ENCODE assay signal across 8 cellular contexts in the genomic region with DNA sequence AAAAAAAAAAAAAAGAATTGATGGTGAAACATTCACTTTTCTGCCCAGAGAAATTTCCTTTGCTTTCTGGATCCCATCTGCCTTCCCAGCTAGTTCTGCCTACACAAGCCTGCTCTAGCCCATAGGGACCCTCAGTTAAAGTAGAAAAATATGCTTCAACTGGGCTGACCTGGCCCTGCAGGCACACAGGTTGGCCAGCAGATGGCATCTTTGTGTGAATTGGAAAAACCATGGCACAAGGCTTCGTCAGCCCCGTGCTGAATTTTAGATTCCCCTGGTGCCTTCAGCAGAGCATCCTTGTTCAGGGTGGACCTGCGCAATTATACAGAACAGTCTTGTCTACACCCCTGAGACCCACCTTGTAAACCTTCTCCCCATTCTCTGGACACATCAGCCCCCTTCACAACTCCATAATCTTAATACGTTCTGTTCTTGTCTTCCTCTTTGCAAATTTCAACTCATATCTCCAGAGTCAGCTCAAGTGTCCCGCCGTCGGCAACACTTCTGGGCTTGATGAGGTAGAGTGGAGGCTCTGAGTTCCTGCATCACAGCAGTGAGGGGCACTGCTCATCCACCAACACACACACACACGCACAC.
DNase-seq lines count a peak whose midpoint lies in the region; ATAC-seq, FAIRE-seq and TF ChIP-seq lines count a peak whose summit lies in the region.

No MANE protein-coding gene starts in this region.

- no peaks in the 10 kb centered on the region for H3K27me3 ChIP-seq in pancreas

- H3K4me1 Mint-ChIP-seq in CD14-positive monocyte, result peaks cover 4% of the 10 kb centered on the region

- no peaks in the 10 kb centered on the region for H3K36me3 Mint-ChIP-seq in CD14-positive monocyte

- 29 to 32% methylated on average over 8 of the region's 8 CpGs for whole genome bisulfite sequencing in pancreas, 2 donors

- H3K9me3 ChIP-seq in pancreas, result no peaks in the 10 kb centered on the region

- TF ChIP-seq CTCF in CD14-positive monocyte (IDR thresholded peaks at IDR 0.05) (peak; percentile 83), pancreas (IDR thresholded peaks at IDR 0.05) (peak; percentile 60 to 71 (median 70))

- ATAC-seq in GM18519 (IDR thresholded peaks at IDR 0.05; ENCODE audit: low FRiP score, unreplicated experiment) (peak; percentile 84), HG02973 (IDR thresholded peaks at IDR 0.05; ENCODE audit: unreplicated experiment) (peak; percentile 84), pancreas (peak; percentile 60 to 86 (median 84))

- intact Hi-C loops in CD14-positive monocyte (cut with micrococcal nuclease) (no loop called here), pancreas (cut with DNase I) (no loop called here)

- no peaks in the 10 kb centered on the region for H3K4me1 ChIP-seq in pancreas

- H3K9me3 Mint-ChIP-seq in CD14-positive monocyte, result peaks cover 0 to 2% (median 0%) of the 10 kb centered on the region in 7 donors

- FAIRE-seq in pancreas (lab: Jason Lieb, UNC), result no peak

- peaks cover 7 to 36% (median 20%) of the 10 kb centered on the region in 3 donors for H3K27me3 Mint-ChIP-seq in CD14-positive monocyte (ENCODE audit: low read depth in 3 of 3)

- DNase-seq in CD14-positive monocyte (ENCODE audit: low spot score) (no peak), NCI-H460 (ENCODE audit: extremely low read depth, low read depth) (peak; percentile 32), activated T-cell treated with anti-CD3 and anti-CD28 coated beads for 48 hours (ENCODE audit: low read depth) (peak; percentile 40), fibroblast of peridontal ligament (ENCODE audit: extremely low read depth) (peak; percentile 59), pancreas (peak in 1 of 6 donors; percentile 52), putamen (ENCODE audit: low spot score) (no peak)

- H3K4me3 Mint-ChIP-seq in CD14-positive monocyte, result peak overlapping the region; percentile 0 to 58

- no peak overlapping the region for H3K27ac Mint-ChIP-seq in CD14-positive monocyte

- H3K27ac ChIP-seq in pancreas, result no peak overlapping the region

- no peak overlapping the region for H3K4me3 ChIP-seq in pancreas

- H3K36me3 ChIP-seq in pancreas, result no peaks in the 10 kb centered on the region

Comparison
In these comparisons a context has a peak if more than half of its experiments do, and no peak if none do; other contexts are left out.
1. DNase-seq: peak in NCI-H460 (single experiment), activated T-cell treated with anti-CD3 and anti-CD28 coated beads for 48 hours (single experiment) and fibroblast of peridontal ligament (single experiment); none in CD14-positive monocyte (single experiment) and putamen (single experiment).
2. Peak in every context shown above with its lines, with median percentiles within 50 percentile points of each other: ATAC-seq.